Comparison of ENCODE assay signal across 11 cellular contexts in genomic region chr16:84650062-84650991, GRCh38. TPM values are rescaled to one million over a fixed set of nuclear protein-coding genes. Genes with fewer than 3 reads are reported as not detected.
DNase-seq lines count a peak whose midpoint lies in the region; ATAC-seq and TF ChIP-seq lines count a peak whose summit lies in the region.
"Had no signal": no experiment of that assay in that cellular context is flagged by ENCODE, and none has a peak within 500 bp of the region (broad histone marks: within the 10 kb centered on the region; RNA-seq: fewer than 3 reads in every experiment).

No MANE protein-coding gene starts in this region.

- H3K9me3 Mint-ChIP-seq in CD8-positive, alpha-beta T cell = no peaks in the 10 kb centered on the region
- H3K9me3 Mint-ChIP-seq in nephron = no peaks in the 10 kb centered on the region

- no peak overlapping the region for H3K4me3 ChIP-seq in CD8-positive, alpha-beta T cell (ENCODE audit: low read depth, low read length)
- peak overlapping the region; percentile 84 for H3K4me3 ChIP-seq in coronary artery
- H3K4me3 ChIP-seq: MG63 had no signal

- H3K27me3 Mint-ChIP-seq in CD8-positive, alpha-beta T cell (ENCODE audit: low read depth) = no peaks in the 10 kb centered on the region
- peaks cover 3% of the 10 kb centered on the region for H3K27me3 Mint-ChIP-seq in nephron (ENCODE audit: low read depth)

- H3K36me3 ChIP-seq in CD8-positive, alpha-beta T cell (ENCODE audit: insufficient read depth, low read length) = peaks cover 5% of the 10 kb centered on the region
- H3K36me3 ChIP-seq: MG63 had no signal

- H3K27ac Mint-ChIP-seq in CD8-positive, alpha-beta T cell = peak overlapping the region; percentile 19
- peak overlapping the region in 2 of 3 experiments; percentile 12 to 37 for H3K27ac Mint-ChIP-seq in nephron

- no peak overlapping the region for H3K27ac ChIP-seq in CD8-positive, alpha-beta T cell (ENCODE audit: low read depth, low read length)
- peak overlapping the region; percentile 87 to 92 for H3K27ac ChIP-seq in coronary artery
- H3K27ac ChIP-seq: SJSA1 had no signal

- intact Hi-C loops in CD8-positive, alpha-beta T cell (cut with DNase I, micrococcal nuclease) = no loop called here

- peaks cover 65% of the 10 kb centered on the region for H3K4me1 ChIP-seq in CD8-positive, alpha-beta T cell (ENCODE audit: insufficient read depth, low read length)

- H3K9me3 ChIP-seq in CD8-positive, alpha-beta T cell (ENCODE audit: low read length) = no peaks in the 10 kb centered on the region
- H3K9me3 ChIP-seq: adrenal gland, MG63, SJSA1 had no signal

- POLR2A ChIA-PET in CD8-positive, alpha-beta T cell (lab: Charles Lee) = interaction anchor here (2.3 to 3.0 kb wide), 2 partner anchors 51 to 136 kb away, joined by 9 to 13 read pairs; partner anchors contain the start of gene USP10

- no peak for TF ChIP-seq CTCF in CD8-positive, alpha-beta T cell (IDR thresholded peaks at IDR 0.05)
- TF ChIP-seq CTCF in coronary artery (IDR thresholded peaks at IDR 0.05) (no peak), nephron (IDR thresholded peaks at IDR 0.05; ENCODE audit: unreplicated experiment in 3 of 3) (no peak)

- DNase-seq in CD8-positive, alpha-beta T cell = no peak
- DNase-seq in M059J (ENCODE audit: low read depth) (peak; percentile 54), coronary artery (ENCODE audit: low spot score) (no peak), retina (no peak), putamen (ENCODE audit: low spot score) (no peak)
- DNase-seq: MG63 had no signal

- no peak for ATAC-seq in CD8-positive, alpha-beta T cell
- no peak for ATAC-seq in HG02870 (IDR thresholded peaks at IDR 0.05; ENCODE audit: unreplicated experiment)
- ATAC-seq in GM21737 (IDR thresholded peaks at IDR 0.05; ENCODE audit: unreplicated experiment) = no peak

- no peaks in the 10 kb centered on the region for H3K27me3 ChIP-seq in CD8-positive, alpha-beta T cell (ENCODE audit: insufficient read depth, low read length)
- H3K27me3 ChIP-seq: adrenal gland, MG63, SJSA1 had no signal

- CTCF ChIA-PET in CD8-positive, alpha-beta T cell (lab: Charles Lee) = interaction anchor here (1.0 to 2.4 kb wide), 7 partner anchors 12 to 140 kb away, joined by 3 to 11 read pairs (median 5); no protein-coding TSS in a partner anchor

- peaks cover 58% of the 10 kb centered on the region for H3K4me1 Mint-ChIP-seq in CD8-positive, alpha-beta T cell (ENCODE audit: low read depth)
- H3K4me1 Mint-ChIP-seq in nephron = peaks cover 20% of the 10 kb centered on the region

- H3K36me3 Mint-ChIP-seq in CD8-positive, alpha-beta T cell = peaks cover 45% of the 10 kb centered on the region
- peaks cover 25% of the 10 kb centered on the region for H3K36me3 Mint-ChIP-seq in nephron (ENCODE audit: low read depth)

- peak overlapping the region; percentile 73 for H3K4me3 Mint-ChIP-seq in CD8-positive, alpha-beta T cell
- peak overlapping the region; percentile 69 to 85 (median 82) for H3K4me3 Mint-ChIP-seq in nephron

RNA-seq across cellular contexts. Expression of gene KLHL36, which starts 2.0 kb away (rescaled TPM):
- total RNA-seq in CD8-positive, alpha-beta T cell = 10 to 100 TPM; 50.8 to 56.5 TPM
- 23.5 and 39.6 TPM in 2 replicates for total RNA-seq in M059J (2014; rRNA removed; shearing (Covaris generic))

RNA-seq across cellular contexts. Expression of gene COTL1, which starts 32.4 kb away (rescaled TPM):
- 100 to 1,000 TPM; 194 to 199 TPM for total RNA-seq in CD8-positive, alpha-beta T cell
- total RNA-seq in M059J (2014; rRNA removed; shearing (Covaris generic)) = 270 and 331 TPM in 2 replicates

RNA-seq across cellular contexts. Expression of gene USP10, which starts 49.5 kb away (rescaled TPM):
- total RNA-seq in CD8-positive, alpha-beta T cell = 100 to 1,000 TPM; 104 to 107 TPM
- total RNA-seq in M059J (2014; rRNA removed; shearing (Covaris generic)) = 66.8 and 80.6 TPM in 2 replicates
